11 cellular contexts compared by ENCODE assay signal in genomic region chr1:229536982-229537381, GRCh38.
"Had no signal": no experiment of that assay in that cellular context is flagged by ENCODE, and none has a peak within 500 bp of the region (broad histone marks: within the 10 kb centered on the region; RNA-seq: fewer than 3 reads in every experiment).

No MANE protein-coding gene starts in this region.

- H3K27ac Mint-ChIP-seq: T-helper 2 cell treated with Interferon-gamma antibody and Interleukin-4, amounts not matched to agents 5 μg/mL and 100 μg/mL, for 36 hours had no signal

- H3K4me3 Mint-ChIP-seq: stimulated activated effector memory CD8-positive, alpha-beta T cell treated with anti-CD3 and anti-CD28 coated beads, Interleukin-12 subunit alpha, Interleukin-12 subunit beta, amount 100 ng/mL, for 72 hours; T-helper 2 cell treated with Interferon-gamma antibody and Interleukin-4, amounts not matched to agents 5 μg/mL and 100 μg/mL, for 36 hours had no signal

- H3K9me3 Mint-ChIP-seq: stimulated activated effector memory CD8-positive, alpha-beta T cell treated with anti-CD3 and anti-CD28 coated beads, Interleukin-12 subunit alpha, Interleukin-12 subunit beta, amount 100 ng/mL, for 72 hours; T-helper 2 cell treated with Interferon-gamma antibody and Interleukin-4, amounts not matched to agents 5 μg/mL and 100 μg/mL, for 36 hours had no signal

- ATAC-seq: activated CD4-positive, CD25-positive, alpha-beta regulatory T cell treated with anti-CD3 and anti-CD28 coated beads, Interleukin-2, amount 50 U/mL, for 24 hours; esophagus mucosa; left lobe of liver; stimulated activated effector memory CD8-positive, alpha-beta T cell treated with anti-CD3 and anti-CD28 coated beads, Interleukin-12 subunit alpha, Interleukin-12 subunit beta, amount 100 ng/mL, for 72 hours had no signal

- DNase-seq: activated naive CD4-positive, alpha-beta T cell treated with anti-CD3 and anti-CD28 coated beads, Interleukin-2, amount 50 U/mL, for 16 hours; activated T-cell treated with anti-CD3 and anti-CD28 coated beads for 4 hours; colonic mucosa; midbrain; ovary had no signal

- FAIRE-seq: keratinocyte had no signal
